In genomic region chr17:35944151-35944550, GRCh38 we compare ENCODE assay signal across 21 cellular contexts. TPM values are rescaled to one million over a fixed set of nuclear protein-coding genes. Genes with fewer than 3 reads are reported as not detected.
DNase-seq lines count a peak whose midpoint lies in the region; ATAC-seq and TF ChIP-seq lines count a peak whose summit lies in the region.
"Had no signal": no experiment of that assay in that cellular context is flagged by ENCODE, and none has a peak within 500 bp of the region (broad histone marks: within the 10 kb centered on the region; RNA-seq: fewer than 3 reads in every experiment).

No MANE protein-coding gene starts in this region.

- no peaks in the 10 kb centered on the region for H4K20me1 ChIP-seq in Loucy (ENCODE audit: insufficient read depth, low read length, poor library complexity, severe bottlenecking)

- no peak overlapping the region for H3K4me2 ChIP-seq in Loucy (ENCODE audit: low read depth, low read length, poor library complexity, severe bottlenecking)

- H3K27ac Mint-ChIP-seq in progenitor cell of endocrine pancreas (peak overlapping the region; percentile 60), glutamatergic neuron (ENCODE audit: unreplicated experiment) (no peak overlapping the region)
- H3K27ac Mint-ChIP-seq: B cell, CD14-positive monocyte had no signal

- H3K9me2 ChIP-seq in Loucy (replicated peaks; ENCODE audit: low read depth, low read length) = no peaks in the 10 kb centered on the region

- H3K9me3 Mint-ChIP-seq in progenitor cell of endocrine pancreas (ENCODE audit: low read depth) (no peaks in the 10 kb centered on the region), glutamatergic neuron (ENCODE audit: unreplicated experiment) (no peaks in the 10 kb centered on the region)
- H3K9me3 Mint-ChIP-seq: CD14-positive monocyte had no signal

- TF ChIP-seq CTCF in Loucy (conservative IDR thresholded peaks at IDR 0.05; ENCODE audit: low read length) = no peak
- TF ChIP-seq CTCF in progenitor cell of endocrine pancreas (IDR thresholded peaks at IDR 0.05; ENCODE audit: unreplicated experiment) = no peak
- no peak for TF ChIP-seq CTCF in glutamatergic neuron (IDR thresholded peaks at IDR 0.05; ENCODE audit: partially characterized antibody, unreplicated experiment)

- H2AFZ ChIP-seq in Loucy (ENCODE audit: low read length) = peak overlapping the region; percentile 42; the same call in 1 of the 2 replicates

- H3K79me2 ChIP-seq in Loucy (ENCODE audit: insufficient read depth, low read length) = no peaks in the 10 kb centered on the region

- no peaks in the 10 kb centered on the region for H3K9me3 ChIP-seq in Loucy (ENCODE audit: insufficient read depth, low read depth, low read length)
- H3K9me3 ChIP-seq: Peyer's patch had no signal

- H3K4me1 Mint-ChIP-seq in progenitor cell of endocrine pancreas (ENCODE audit: low read depth) (peaks cover 24% of the 10 kb centered on the region), glutamatergic neuron (ENCODE audit: low read depth, unreplicated experiment) (no peaks in the 10 kb centered on the region)
- H3K4me1 Mint-ChIP-seq: CD14-positive monocyte had no signal

- H3K4me3 Mint-ChIP-seq in progenitor cell of endocrine pancreas (ENCODE audit: low read depth) (no peak overlapping the region), glutamatergic neuron (ENCODE audit: unreplicated experiment) (no peak overlapping the region)
- H3K4me3 Mint-ChIP-seq: B cell, CD14-positive monocyte had no signal

- H3K4me3 ChIP-seq in Loucy (ENCODE audit: low read length, poor library complexity, severe bottlenecking) = no peak overlapping the region
- H3K4me3 ChIP-seq: K562, Peyer's patch had no signal

- H3K9ac ChIP-seq in Loucy (ENCODE audit: low read depth, low read length, poor library complexity, severe bottlenecking) = no peak overlapping the region

- DNase-seq in EH (ENCODE audit: low read depth) = peak; percentile 14
- DNase-seq in hepatic stellate cell (ENCODE audit: low spot score) = peak; percentile 18
- DNase-seq in progenitor cell of endocrine pancreas (ENCODE audit: low spot score, unreplicated experiment) = no peak
- no peak for DNase-seq in glutamatergic neuron
- DNase-seq in NCI-H2171 (lab: John Stamatoyannopoulos, UW) = no peak
- DNase-seq: NCI-H1105, NCI-H146, NCI-H2029, NCI-H226, NCI-H510A treated with DMSO at 0.1 percent for 48 hours, Peyer's patch had no signal

- no peak for ATAC-seq in GM21381 (IDR thresholded peaks at IDR 0.05; ENCODE audit: unreplicated experiment)
- ATAC-seq: HepG2, K562, Right ventricle myocardium inferior had no signal

- no peaks in the 10 kb centered on the region for H3K36me3 Mint-ChIP-seq in progenitor cell of endocrine pancreas (ENCODE audit: insufficient read depth)
- no peaks in the 10 kb centered on the region for H3K36me3 Mint-ChIP-seq in glutamatergic neuron (ENCODE audit: unreplicated experiment)
- H3K36me3 Mint-ChIP-seq: CD14-positive monocyte had no signal

- H3K27me3 ChIP-seq in Loucy (ENCODE audit: insufficient read depth, low read length, poor library complexity, severe bottlenecking) = no peaks in the 10 kb centered on the region
- H3K27me3 ChIP-seq: Peyer's patch had no signal

- no peaks in the 10 kb centered on the region for H3K27me3 Mint-ChIP-seq in progenitor cell of endocrine pancreas
- H3K27me3 Mint-ChIP-seq in glutamatergic neuron (ENCODE audit: unreplicated experiment) = peaks cover 3% of the 10 kb centered on the region

- peaks cover 15% of the 10 kb centered on the region for H3K4me1 ChIP-seq in Loucy (ENCODE audit: insufficient read depth, low read length, poor library complexity, severe bottlenecking)
- H3K4me1 ChIP-seq: Peyer's patch had no signal

- H3K36me3 ChIP-seq in Loucy (ENCODE audit: insufficient read depth, low read length) = no peaks in the 10 kb centered on the region
- H3K36me3 ChIP-seq: Peyer's patch had no signal

- H3F3A ChIP-seq in Loucy (ENCODE audit: low read depth) = no peaks in the 10 kb centered on the region

RNA-seq across cellular contexts. Expression of gene LYZL6, which starts 0.6 kb away (rescaled TPM):
- total RNA-seq in progenitor cell of endocrine pancreas (not detected in 2 replicates), glutamatergic neuron (ENCODE audit: unreplicated experiment) (not detected)
- total RNA-seq: B cell, Daoy, H4, HepG2, K562, OCI-LY7, Peyer's patch, Right ventricle myocardium inferior had no signal

RNA-seq across cellular contexts. Expression of gene RDM1, which starts 13.6 kb away (rescaled TPM):
- total RNA-seq in progenitor cell of endocrine pancreas (4.2 and 4.8 TPM in 2 replicates), glutamatergic neuron (ENCODE audit: unreplicated experiment) (not detected)
- total RNA-seq: B cell, Right ventricle myocardium inferior had no signal

RNA-seq across cellular contexts. Expression of gene CCL16, which starts 37.1 kb away (rescaled TPM):
- total RNA-seq in progenitor cell of endocrine pancreas (not detected in 2 replicates), glutamatergic neuron (ENCODE audit: unreplicated experiment) (not detected)
- total RNA-seq: B cell, Daoy, H4, K562, OCI-LY7, Right ventricle myocardium inferior had no signal

RNA-seq across cellular contexts. Expression of gene CCL14, which starts 42.4 kb away (rescaled TPM):
- total RNA-seq in progenitor cell of endocrine pancreas (not detected in 2 replicates), glutamatergic neuron (ENCODE audit: unreplicated experiment) (not detected)
- total RNA-seq: B cell, Daoy, H4, K562, OCI-LY7 had no signal

RNA-seq across cellular contexts. Expression of gene CCL15, which starts 57.2 kb away (rescaled TPM):
- total RNA-seq in progenitor cell of endocrine pancreas (0.29 TPM in 1 of 2 replicates, not detected in the other), glutamatergic neuron (ENCODE audit: unreplicated experiment) (not detected)
- total RNA-seq: B cell, Daoy, H4, K562, OCI-LY7, Right ventricle myocardium inferior had no signal

Comparison
In these comparisons a context has a peak if more than half of its experiments do, and no peak if none do; other contexts are left out.
1. DNase-seq: peak in EH (single experiment) and hepatic stellate cell (single experiment); none in progenitor cell of endocrine pancreas (single experiment), glutamatergic neuron (single experiment) and NCI-H2171 (single experiment).